ENCODE assay signal across 12 cellular contexts in genomic region chr7:137081694-137082093, GRCh38.
A peak's percentile ranks its signal among the peaks of the same experiment; 100 is the strongest.
DNase-seq lines count a peak whose midpoint lies in the region; ATAC-seq and TF ChIP-seq lines count a peak whose summit lies in the region.
"Had no signal": no experiment of that assay in that cellular context is flagged by ENCODE, and none has a peak within 500 bp of the region (broad histone marks: within the 10 kb centered on the region; RNA-seq: fewer than 3 reads in every experiment).

No MANE protein-coding gene starts in this region.

- no peaks in the 10 kb centered on the region for H3K36me3 Mint-ChIP-seq in stimulated activated naive B cell treated with anti-CD40 and anti-IgM and Interleukin-4, amounts not matched to agents 10 μg/mL and 1 μg/mL and 100 μg/mL, for 72 hours
- H3K36me3 Mint-ChIP-seq: activated naive CD4-positive, alpha-beta T cell treated with anti-CD3 and anti-CD28 coated beads, Interleukin-2, amount 10 ng/mL, durations not matched to agents 7 days and 5 days had no signal

- H3K27me3 ChIP-seq in left lung (no peaks in the 10 kb centered on the region), upper lobe of right lung (no peaks in the 10 kb centered on the region)
- H3K27me3 ChIP-seq: esophagus muscularis mucosa had no signal

- DNase-seq in HS-5 (ENCODE audit: low read depth): peak; percentile 37
- DNase-seq in cerebellar cortex (ENCODE audit: low spot score): peak; percentile 89
- DNase-seq in left lung: no peak
- DNase-seq in upper lobe of right lung: no peak
- no peak for DNase-seq in stimulated activated naive B cell treated with anti-CD40 and anti-IgM and Interleukin-4, amounts not matched to agents 10 μg/mL and 1 μg/mL and 100 μg/mL, for 72 hours
- DNase-seq in UCSD-AML1 (lab: John Stamatoyannopoulos, UW; ENCODE audit: unreplicated experiment): no peak
- no peak for DNase-seq in retina
- DNase-seq: activated naive CD4-positive, alpha-beta T cell treated with anti-CD3 and anti-CD28 coated beads, Interleukin-2, amount 10 ng/mL, durations not matched to agents 7 days and 5 days; naive thymus-derived CD4-positive, alpha-beta T cell; NCI-H774 had no signal

- H3K9me3 ChIP-seq in left lung (no peaks in the 10 kb centered on the region), upper lobe of right lung (no peaks in the 10 kb centered on the region)
- H3K9me3 ChIP-seq: esophagus muscularis mucosa had no signal

- no peak overlapping the region for H3K27ac ChIP-seq in left lung
- no peak overlapping the region for H3K27ac ChIP-seq in upper lobe of right lung
- H3K27ac ChIP-seq: esophagus muscularis mucosa, VCaP had no signal

- ATAC-seq in left lung (peak; percentile 33), upper lobe of right lung (peak; percentile 61)
- no peak for ATAC-seq in stimulated activated naive B cell treated with anti-CD40 and anti-IgM and Interleukin-4, amounts not matched to agents 10 μg/mL and 1 μg/mL and 100 μg/mL, for 72 hours (replicated peaks)
- ATAC-seq: naive thymus-derived CD4-positive, alpha-beta T cell had no signal

- H3K27ac Mint-ChIP-seq in stimulated activated naive B cell treated with anti-CD40 and anti-IgM and Interleukin-4, amounts not matched to agents 10 μg/mL and 1 μg/mL and 100 μg/mL, for 72 hours: no peak overlapping the region
- H3K27ac Mint-ChIP-seq: activated naive CD4-positive, alpha-beta T cell treated with anti-CD3 and anti-CD28 coated beads, Interleukin-2, amount 10 ng/mL, durations not matched to agents 7 days and 5 days; naive thymus-derived CD4-positive, alpha-beta T cell had no signal

- H3K27me3 Mint-ChIP-seq in stimulated activated naive B cell treated with anti-CD40 and anti-IgM and Interleukin-4, amounts not matched to agents 10 μg/mL and 1 μg/mL and 100 μg/mL, for 72 hours: no peaks in the 10 kb centered on the region
- H3K27me3 Mint-ChIP-seq: activated naive CD4-positive, alpha-beta T cell treated with anti-CD3 and anti-CD28 coated beads, Interleukin-2, amount 10 ng/mL, durations not matched to agents 7 days and 5 days; naive thymus-derived CD4-positive, alpha-beta T cell had no signal

- no peaks in the 10 kb centered on the region for H3K4me1 Mint-ChIP-seq in stimulated activated naive B cell treated with anti-CD40 and anti-IgM and Interleukin-4, amounts not matched to agents 10 μg/mL and 1 μg/mL and 100 μg/mL, for 72 hours
- H3K4me1 Mint-ChIP-seq: activated naive CD4-positive, alpha-beta T cell treated with anti-CD3 and anti-CD28 coated beads, Interleukin-2, amount 10 ng/mL, durations not matched to agents 7 days and 5 days; naive thymus-derived CD4-positive, alpha-beta T cell had no signal

- no peak overlapping the region for H3K4me3 ChIP-seq in left lung
- no peak overlapping the region for H3K4me3 ChIP-seq in upper lobe of right lung
- H3K4me3 ChIP-seq: esophagus muscularis mucosa had no signal

- H3K9me3 Mint-ChIP-seq in stimulated activated naive B cell treated with anti-CD40 and anti-IgM and Interleukin-4, amounts not matched to agents 10 μg/mL and 1 μg/mL and 100 μg/mL, for 72 hours: peaks cover 8 to 11% of the 10 kb centered on the region in 2 donors

- intact Hi-C loops in left lung (cut with DNase I): no loop called here
- intact Hi-C loops in upper lobe of right lung (cut with DNase I): no loop called here

- no peaks in the 10 kb centered on the region for H3K4me1 ChIP-seq in left lung
- no peaks in the 10 kb centered on the region for H3K4me1 ChIP-seq in upper lobe of right lung

- H3K36me3 ChIP-seq in left lung: no peaks in the 10 kb centered on the region
- no peaks in the 10 kb centered on the region for H3K36me3 ChIP-seq in upper lobe of right lung
- H3K36me3 ChIP-seq: esophagus muscularis mucosa had no signal

- TF ChIP-seq CTCF in left lung (IDR thresholded peaks at IDR 0.05) (no peak), upper lobe of right lung (IDR thresholded peaks at IDR 0.05) (no peak)

- no peak overlapping the region for H3K4me3 Mint-ChIP-seq in stimulated activated naive B cell treated with anti-CD40 and anti-IgM and Interleukin-4, amounts not matched to agents 10 μg/mL and 1 μg/mL and 100 μg/mL, for 72 hours
- H3K4me3 Mint-ChIP-seq: activated naive CD4-positive, alpha-beta T cell treated with anti-CD3 and anti-CD28 coated beads, Interleukin-2, amount 10 ng/mL, durations not matched to agents 7 days and 5 days; naive thymus-derived CD4-positive, alpha-beta T cell had no signal

Comparison
In these comparisons a context has a peak if more than half of its experiments do, and no peak if none do; other contexts are left out.
1. DNase-seq: peak in HS-5 (single experiment) and cerebellar cortex (single experiment); none in left lung (0 of 2), upper lobe of right lung (single experiment), stimulated activated naive B cell treated with anti-CD40 and anti-IgM and Interleukin-4, amounts not matched to agents 10 μg/mL and 1 μg/mL and 100 μg/mL, for 72 hours (single experiment), UCSD-AML1 (single experiment) and retina (single experiment).
2. ATAC-seq: peak in left lung (single experiment) and upper lobe of right lung (single experiment); none in stimulated activated naive B cell treated with anti-CD40 and anti-IgM and Interleukin-4, amounts not matched to agents 10 μg/mL and 1 μg/mL and 100 μg/mL, for 72 hours (0 of 2).